8 cellular contexts compared by ENCODE assay signal in genomic region chr4:15299627-15300026, GRCh38.
"Had no signal": no experiment of that assay in that cellular context is flagged by ENCODE, and none has a peak within 500 bp of the region (broad histone marks: within the 10 kb centered on the region; RNA-seq: fewer than 3 reads in every experiment).

No MANE protein-coding gene starts in this region.

- FAIRE-seq: G401.6, GM12878, GM12891, GM12892, GM18507, GM19239 had no signal

- H3K4me3 ChIP-seq: GM12878 had no signal

- DNase-seq: GDM1, GF-D8 had no signal

- ATAC-seq: GM12878 had no signal
